In genomic region chr17:20184977-20185619, GRCh38 we compare ENCODE assay signal across 1 cellular context.
TF ChIP-seq lines count a peak whose summit lies in the region.

No MANE protein-coding gene starts in this region.

TF ChIP-seq in WTC11, 78 proteins besides CTCF, POLR2A, EP300 and RAD21 (continued from another document):
- TF ChIP-seq, protein P1, sequence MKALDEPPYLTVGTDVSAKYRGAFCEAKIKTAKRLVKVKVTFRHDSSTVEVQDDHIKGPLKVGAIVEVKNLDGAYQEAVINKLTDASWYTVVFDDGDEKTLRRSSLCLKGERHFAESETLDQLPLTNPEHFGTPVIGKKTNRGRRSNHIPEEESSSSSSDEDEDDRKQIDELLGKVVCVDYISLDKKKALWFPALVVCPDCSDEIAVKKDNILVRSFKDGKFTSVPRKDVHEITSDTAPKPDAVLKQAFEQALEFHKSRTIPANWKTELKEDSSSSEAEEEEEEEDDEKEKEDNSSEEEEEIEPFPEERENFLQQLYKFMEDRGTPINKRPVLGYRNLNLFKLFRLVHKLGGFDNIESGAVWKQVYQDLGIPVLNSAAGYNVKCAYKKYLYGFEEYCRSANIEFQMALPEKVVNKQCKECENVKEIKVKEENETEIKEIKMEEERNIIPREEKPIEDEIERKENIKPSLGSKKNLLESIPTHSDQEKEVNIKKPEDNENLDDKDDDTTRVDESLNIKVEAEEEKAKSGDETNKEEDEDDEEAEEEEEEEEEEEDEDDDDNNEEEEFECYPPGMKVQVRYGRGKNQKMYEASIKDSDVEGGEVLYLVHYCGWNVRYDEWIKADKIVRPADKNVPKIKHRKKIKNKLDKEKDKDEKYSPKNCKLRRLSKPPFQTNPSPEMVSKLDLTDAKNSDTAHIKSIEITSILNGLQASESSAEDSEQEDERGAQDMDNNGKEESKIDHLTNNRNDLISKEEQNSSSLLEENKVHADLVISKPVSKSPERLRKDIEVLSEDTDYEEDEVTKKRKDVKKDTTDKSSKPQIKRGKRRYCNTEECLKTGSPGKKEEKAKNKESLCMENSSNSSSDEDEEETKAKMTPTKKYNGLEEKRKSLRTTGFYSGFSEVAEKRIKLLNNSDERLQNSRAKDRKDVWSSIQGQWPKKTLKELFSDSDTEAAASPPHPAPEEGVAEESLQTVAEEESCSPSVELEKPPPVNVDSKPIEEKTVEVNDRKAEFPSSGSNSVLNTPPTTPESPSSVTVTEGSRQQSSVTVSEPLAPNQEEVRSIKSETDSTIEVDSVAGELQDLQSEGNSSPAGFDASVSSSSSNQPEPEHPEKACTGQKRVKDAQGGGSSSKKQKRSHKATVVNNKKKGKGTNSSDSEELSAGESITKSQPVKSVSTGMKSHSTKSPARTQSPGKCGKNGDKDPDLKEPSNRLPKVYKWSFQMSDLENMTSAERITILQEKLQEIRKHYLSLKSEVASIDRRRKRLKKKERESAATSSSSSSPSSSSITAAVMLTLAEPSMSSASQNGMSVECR (CRISPR knock-in tag; IDR thresholded peaks at IDR 0.05; ENCODE audit: borderline replicate concordance) = no peak
- TF ChIP-seq CREB1 (CRISPR knock-in tag; IDR thresholded peaks at IDR 0.05) (no peak), ESRRA (CRISPR knock-in tag; IDR thresholded peaks at IDR 0.05; ENCODE audit: borderline replicate concordance) (no peak), E2F1 (CRISPR knock-in tag; IDR thresholded peaks at IDR 0.05) (no peak), ATF1 (CRISPR knock-in tag; IDR thresholded peaks at IDR 0.05) (no peak), HMGA2 (CRISPR knock-in tag; IDR thresholded peaks at IDR 0.05) (no peak), MXD4 (CRISPR knock-in tag; IDR thresholded peaks at IDR 0.05; ENCODE audit: borderline replicate concordance) (no peak), FOXP4 (CRISPR knock-in tag; IDR thresholded peaks at IDR 0.05) (no peak), ZNF317 (CRISPR knock-in tag; IDR thresholded peaks at IDR 0.05; ENCODE audit: borderline replicate concordance, low read depth) (no peak), NFYB (CRISPR knock-in tag; conservative IDR thresholded peaks at IDR 0.05; ENCODE audit: low read depth) (no peak), FOXP1 (CRISPR knock-in tag; IDR thresholded peaks at IDR 0.05; ENCODE audit: borderline replicate concordance) (no peak), AR (CRISPR knock-in tag; IDR thresholded peaks at IDR 0.05) (no peak)
- TF ChIP-seq, protein P2, sequence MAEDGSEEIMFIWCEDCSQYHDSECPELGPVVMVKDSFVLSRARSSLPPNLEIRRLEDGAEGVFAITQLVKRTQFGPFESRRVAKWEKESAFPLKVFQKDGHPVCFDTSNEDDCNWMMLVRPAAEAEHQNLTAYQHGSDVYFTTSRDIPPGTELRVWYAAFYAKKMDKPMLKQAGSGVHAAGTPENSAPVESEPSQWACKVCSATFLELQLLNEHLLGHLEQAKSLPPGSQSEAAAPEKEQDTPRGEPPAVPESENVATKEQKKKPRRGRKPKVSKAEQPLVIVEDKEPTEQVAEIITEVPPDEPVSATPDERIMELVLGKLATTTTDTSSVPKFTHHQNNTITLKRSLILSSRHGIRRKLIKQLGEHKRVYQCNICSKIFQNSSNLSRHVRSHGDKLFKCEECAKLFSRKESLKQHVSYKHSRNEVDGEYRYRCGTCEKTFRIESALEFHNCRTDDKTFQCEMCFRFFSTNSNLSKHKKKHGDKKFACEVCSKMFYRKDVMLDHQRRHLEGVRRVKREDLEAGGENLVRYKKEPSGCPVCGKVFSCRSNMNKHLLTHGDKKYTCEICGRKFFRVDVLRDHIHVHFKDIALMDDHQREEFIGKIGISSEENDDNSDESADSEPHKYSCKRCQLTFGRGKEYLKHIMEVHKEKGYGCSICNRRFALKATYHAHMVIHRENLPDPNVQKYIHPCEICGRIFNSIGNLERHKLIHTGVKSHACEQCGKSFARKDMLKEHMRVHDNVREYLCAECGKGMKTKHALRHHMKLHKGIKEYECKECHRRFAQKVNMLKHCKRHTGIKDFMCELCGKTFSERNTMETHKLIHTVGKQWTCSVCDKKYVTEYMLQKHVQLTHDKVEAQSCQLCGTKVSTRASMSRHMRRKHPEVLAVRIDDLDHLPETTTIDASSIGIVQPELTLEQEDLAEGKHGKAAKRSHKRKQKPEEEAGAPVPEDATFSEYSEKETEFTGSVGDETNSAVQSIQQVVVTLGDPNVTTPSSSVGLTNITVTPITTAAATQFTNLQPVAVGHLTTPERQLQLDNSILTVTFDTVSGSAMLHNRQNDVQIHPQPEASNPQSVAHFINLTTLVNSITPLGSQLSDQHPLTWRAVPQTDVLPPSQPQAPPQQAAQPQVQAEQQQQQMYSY (CRISPR knock-in tag; IDR thresholded peaks at IDR 0.05) = no peak
- TF ChIP-seq, protein P3, sequence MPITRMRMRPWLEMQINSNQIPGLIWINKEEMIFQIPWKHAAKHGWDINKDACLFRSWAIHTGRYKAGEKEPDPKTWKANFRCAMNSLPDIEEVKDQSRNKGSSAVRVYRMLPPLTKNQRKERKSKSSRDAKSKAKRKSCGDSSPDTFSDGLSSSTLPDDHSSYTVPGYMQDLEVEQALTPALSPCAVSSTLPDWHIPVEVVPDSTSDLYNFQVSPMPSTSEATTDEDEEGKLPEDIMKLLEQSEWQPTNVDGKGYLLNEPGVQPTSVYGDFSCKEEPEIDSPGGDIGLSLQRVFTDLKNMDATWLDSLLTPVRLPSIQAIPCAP (CRISPR knock-in tag; IDR thresholded peaks at IDR 0.05) = no peak
- TF ChIP-seq, protein P4, sequence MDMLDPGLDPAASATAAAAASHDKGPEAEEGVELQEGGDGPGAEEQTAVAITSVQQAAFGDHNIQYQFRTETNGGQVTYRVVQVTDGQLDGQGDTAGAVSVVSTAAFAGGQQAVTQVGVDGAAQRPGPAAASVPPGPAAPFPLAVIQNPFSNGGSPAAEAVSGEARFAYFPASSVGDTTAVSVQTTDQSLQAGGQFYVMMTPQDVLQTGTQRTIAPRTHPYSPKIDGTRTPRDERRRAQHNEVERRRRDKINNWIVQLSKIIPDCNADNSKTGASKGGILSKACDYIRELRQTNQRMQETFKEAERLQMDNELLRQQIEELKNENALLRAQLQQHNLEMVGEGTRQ (CRISPR knock-in tag; IDR thresholded peaks at IDR 0.05) = no peak
- TF ChIP-seq, protein P5, sequence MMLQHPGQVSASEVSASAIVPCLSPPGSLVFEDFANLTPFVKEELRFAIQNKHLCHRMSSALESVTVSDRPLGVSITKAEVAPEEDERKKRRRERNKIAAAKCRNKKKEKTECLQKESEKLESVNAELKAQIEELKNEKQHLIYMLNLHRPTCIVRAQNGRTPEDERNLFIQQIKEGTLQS (CRISPR knock-in tag; conservative IDR thresholded peaks at IDR 0.05) = no peak
TF ChIP-seq in WTC11: peak in this region for 0.
